Comparison of ENCODE assay signal across 20 cellular contexts in genomic region chr10:48803831-48804584, GRCh38.
DNase-seq lines count a peak whose midpoint lies in the region; TF ChIP-seq lines count a peak whose summit lies in the region.
"Had no signal": no experiment of that assay in that cellular context is flagged by ENCODE, and none has a peak within 500 bp of the region (broad histone marks: within the 10 kb centered on the region; RNA-seq: fewer than 3 reads in every experiment).

No MANE protein-coding gene starts in this region.

- H3K36me3 Mint-ChIP-seq in activated CD4-positive, alpha-beta T cell treated with anti-CD3 and anti-CD28 coated beads, Interleukin-2, amount 10 ng/mL, durations not matched to agents 24 days and 14 days (ENCODE audit: low read depth) = peaks cover 4% of the 10 kb centered on the region
- peaks cover 5% of the 10 kb centered on the region for H3K36me3 Mint-ChIP-seq in IgD-negative memory B cell
- peaks cover 80% of the 10 kb centered on the region for H3K36me3 Mint-ChIP-seq in dendritic cell treated with granulocyte-macrophage colony-stimulating factor and Interleukin-4, amounts not matched to agents 40 ng/mL and 50 ng/mL, for 4 days (ENCODE audit: low read depth)

- peaks cover 64% of the 10 kb centered on the region for H3K4me1 Mint-ChIP-seq in activated CD4-positive, alpha-beta T cell treated with anti-CD3 and anti-CD28 coated beads, Interleukin-2, amount 10 ng/mL, durations not matched to agents 24 days and 14 days
- peaks cover 33 to 41% (median 36%) of the 10 kb centered on the region in 3 donors for H3K4me1 Mint-ChIP-seq in IgD-negative memory B cell
- H3K4me1 Mint-ChIP-seq in dendritic cell treated with granulocyte-macrophage colony-stimulating factor and Interleukin-4, amounts not matched to agents 40 ng/mL and 50 ng/mL, for 4 days (ENCODE audit: low read depth) = peaks cover 67% of the 10 kb centered on the region

- peaks cover 11% of the 10 kb centered on the region for H3K9me3 Mint-ChIP-seq in activated CD4-positive, alpha-beta T cell treated with anti-CD3 and anti-CD28 coated beads, Interleukin-2, amount 10 ng/mL, durations not matched to agents 24 days and 14 days
- H3K9me3 Mint-ChIP-seq in IgD-negative memory B cell = peaks cover 0 to 4% (median 3%) of the 10 kb centered on the region in 3 donors
- H3K9me3 Mint-ChIP-seq in dendritic cell treated with granulocyte-macrophage colony-stimulating factor and Interleukin-4, amounts not matched to agents 40 ng/mL and 50 ng/mL, for 4 days = no peaks in the 10 kb centered on the region

- H3K9me3 ChIP-seq in neutrophil = no peaks in the 10 kb centered on the region
- H3K9me3 ChIP-seq: A549, gastroesophageal sphincter had no signal

- H3K36me3 ChIP-seq in neutrophil = peaks cover 49% of the 10 kb centered on the region
- H3K36me3 ChIP-seq: gastroesophageal sphincter had no signal

- peaks cover 93% of the 10 kb centered on the region in 2 experiments for H3K4me1 ChIP-seq in neutrophil (ENCODE audit: control insufficient read depth in 1 of 2, insufficient read depth in 1 of 2, low read depth in 1 of 2, low read length in 1 of 2)
- H3K4me1 ChIP-seq: A549 had no signal

- H3K27ac Mint-ChIP-seq in activated CD4-positive, alpha-beta T cell treated with anti-CD3 and anti-CD28 coated beads, Interleukin-2, amount 10 ng/mL, durations not matched to agents 24 days and 14 days = peak overlapping the region; percentile 7
- peak overlapping the region; percentile 59 to 86 (median 82) for H3K27ac Mint-ChIP-seq in IgD-negative memory B cell
- peak overlapping the region; percentile 73 for H3K27ac Mint-ChIP-seq in dendritic cell treated with granulocyte-macrophage colony-stimulating factor and Interleukin-4, amounts not matched to agents 40 ng/mL and 50 ng/mL, for 4 days
- H3K27ac Mint-ChIP-seq: activated CD8-positive, alpha-beta memory T cell treated with anti-CD3 and anti-CD28 coated beads, Interleukin-2, amount 10 ng/mL, durations not matched to agents 7 days and 5 days; CD8-positive, alpha-beta memory T cell had no signal

- H3K4me3 ChIP-seq in neutrophil (ENCODE audit: low read depth in 1 of 2, low read length in 1 of 2) = no peak overlapping the region
- H3K4me3 ChIP-seq: A549, gastroesophageal sphincter had no signal

- no peaks in the 10 kb centered on the region for H3K27me3 ChIP-seq in neutrophil
- H3K27me3 ChIP-seq: gastroesophageal sphincter had no signal

- peak; percentile 58 for DNase-seq in activated CD4-positive, alpha-beta T cell treated with anti-CD3 and anti-CD28 coated beads, Interleukin-2, amount 10 ng/mL, durations not matched to agents 24 days and 14 days
- DNase-seq in activated CD4-positive, alpha-beta T cell treated with anti-CD3 and anti-CD28 coated beads, Interleukin-2, amount 50 U/mL, for 4 hours = no peak
- DNase-seq in NCI-H1436 treated with DMSO at 0.1 percent for 48 hours (lab: John Stamatoyannopoulos, UW) (no peak), LoVo (ENCODE audit: low spot score) (no peak)
- DNase-seq in activated effector memory CD4-positive, alpha-beta T cell treated with Interleukin-2 at 50 U/mL for 16 hours = no peak
- DNase-seq: activated CD8-positive, alpha-beta memory T cell treated with anti-CD3 and anti-CD28 coated beads, Interleukin-2, amount 10 ng/mL, durations not matched to agents 7 days and 5 days; activated gamma-delta T cell; CD8-positive, alpha-beta memory T cell; effector CD8-positive, alpha-beta T cell; NCI-H1417 treated with DMSO at 0.1 percent for 48 hours; NCI-H2171 treated with DMSO at 0.1 percent for 48 hours; NCI-H526 treated with DMSO at 0.1 percent for 48 hours; SHP77; stimulated activated CD4-positive, alpha-beta T cell treated with anti-CD3 and anti-CD28 coated beads, Interleukin-12 subunit alpha, Interleukin-12 subunit beta, amount 100 ng/mL, for 4 hours had no signal

- intact Hi-C loops in activated CD4-positive, alpha-beta T cell treated with anti-CD3 and anti-CD28 coated beads, Interleukin-2, amount 10 ng/mL, durations not matched to agents 24 days and 14 days (cut with micrococcal nuclease) = loop anchor here (5.0 kb wide), 1 partner anchor 378 kb away; no protein-coding TSS in a partner anchor
- intact Hi-C loops in dendritic cell treated with granulocyte-macrophage colony-stimulating factor and Interleukin-4, amounts not matched to agents 40 ng/mL and 50 ng/mL, for 4 days (cut with micrococcal nuclease) = no loop called here

- peak overlapping the region; percentile 100 for H3K27ac ChIP-seq in neutrophil
- H3K27ac ChIP-seq: A549 had no signal

- no peak for TF ChIP-seq CTCF in neutrophil (IDR thresholded peaks at IDR 0.05)

- H3K27me3 Mint-ChIP-seq in activated CD4-positive, alpha-beta T cell treated with anti-CD3 and anti-CD28 coated beads, Interleukin-2, amount 10 ng/mL, durations not matched to agents 24 days and 14 days = no peaks in the 10 kb centered on the region
- H3K27me3 Mint-ChIP-seq in IgD-negative memory B cell = no peaks in the 10 kb centered on the region
- H3K27me3 Mint-ChIP-seq in dendritic cell treated with granulocyte-macrophage colony-stimulating factor and Interleukin-4, amounts not matched to agents 40 ng/mL and 50 ng/mL, for 4 days = no peaks in the 10 kb centered on the region
- H3K27me3 Mint-ChIP-seq: central memory CD8-positive, alpha-beta T cell had no signal

- peak overlapping the region; percentile 65 for H3K4me3 Mint-ChIP-seq in activated CD4-positive, alpha-beta T cell treated with anti-CD3 and anti-CD28 coated beads, Interleukin-2, amount 10 ng/mL, durations not matched to agents 24 days and 14 days
- H3K4me3 Mint-ChIP-seq in IgD-negative memory B cell = peak overlapping the region in 1 of 4 donors; percentile 54
- H3K4me3 Mint-ChIP-seq in dendritic cell treated with granulocyte-macrophage colony-stimulating factor and Interleukin-4, amounts not matched to agents 40 ng/mL and 50 ng/mL, for 4 days = no peak overlapping the region
- H3K4me3 Mint-ChIP-seq: activated CD8-positive, alpha-beta memory T cell treated with anti-CD3 and anti-CD28 coated beads, Interleukin-2, amount 10 ng/mL, durations not matched to agents 7 days and 5 days; CD8-positive, alpha-beta memory T cell; central memory CD8-positive, alpha-beta T cell had no signal

Comparison
In these comparisons a context has a peak if more than half of its experiments do, and no peak if none do; other contexts are left out.
1. H3K27ac Mint-ChIP-seq: peak in every context shown above with its lines; median percentile 82 in IgD-negative memory B cell; 73 in dendritic cell treated with granulocyte-macrophage colony-stimulating factor and Interleukin-4, amounts not matched to agents 40 ng/mL and 50 ng/mL, for 4 days; 7 in activated CD4-positive, alpha-beta T cell treated with anti-CD3 and anti-CD28 coated beads, Interleukin-2, amount 10 ng/mL, durations not matched to agents 24 days and 14 days.